Comparison of ENCODE assay signal across 1 cellular context in genomic region chr9:121557581-121558422, GRCh38.
TF ChIP-seq lines count a peak whose summit lies in the region.

No MANE protein-coding gene starts in this region.

TF ChIP-seq in H1, 55 proteins besides CTCF, POLR2A, EP300 and RAD21 (continued from another document):
- no peak for TF ChIP-seq KDM4A (IDR thresholded peaks at IDR 0.05; ENCODE audit: low read depth, low read length, severe bottlenecking)
